8 cellular contexts compared by ENCODE assay signal in genomic region chr21:41879190-41879998, GRCh38. TPM values are rescaled to one million over a fixed set of nuclear protein-coding genes. Genes with fewer than 3 reads are reported as not detected.
DNase-seq lines count a peak whose midpoint lies in the region; ATAC-seq and TF ChIP-seq lines count a peak whose summit lies in the region.

PRDM15 (minus strand) TSS chr21:41879344; CDS start chr21:41860363, 18,981 bp downstream.

- no peaks in the 10 kb centered on the region for H3K4me1 ChIP-seq in foreskin keratinocyte
- peaks cover 13 to 14% of the 10 kb centered on the region in 2 experiments for H3K4me1 ChIP-seq in neutrophil (ENCODE audit: control insufficient read depth in 1 of 2, insufficient read depth in 1 of 2, low read depth in 1 of 2, low read length in 1 of 2)

- DNase-seq in DMS79 (lab: John Stamatoyannopoulos, UW) (peak; percentile 44), SK-MEL-5 (ENCODE audit: low read depth, low spot score) (peak; percentile 60), foreskin keratinocyte (peak; percentile 27 to 47), substantia nigra (lab: John Stamatoyannopoulos, UW) (peak in 48 of 49 donors; percentile 31 to 91 (median 75))
- DNase-seq in Jurkat, Clone E6-1 (ENCODE audit: low read depth, low spot score) = peak; percentile 76
- DNase-seq in activated gamma-delta T cell treated with anti-CD3 and anti-CD28 coated beads, Interleukin-2, amount 50 U/mL, for 16 hours (ENCODE audit: low read depth) = peak; percentile 75

- peak within 1 kb of the TSS; percentile 78 for H3K4me3 ChIP-seq in Jurkat, Clone E6-1 (ENCODE audit: low read length)
- peak within 1 kb of the TSS; percentile 52 to 57 for H3K4me3 ChIP-seq in neutrophil (ENCODE audit: low read depth in 1 of 2, low read length in 1 of 2)

- H3K9me3 ChIP-seq in neutrophil = no peaks in the 10 kb centered on the region

- no peaks in the 10 kb centered on the region for H3K36me3 ChIP-seq in neutrophil

- in situ Hi-C loops in SK-MEL-5 (cut with HindIII; ENCODE audit: low pct_unique_long_range_greater_than_20kb, low sequenced_read_pairs) = no loop called here

- H3K27ac ChIP-seq in foreskin keratinocyte (peak within 1 kb of the TSS; percentile 80), neutrophil (no peak within 1 kb of the TSS), substantia nigra (ENCODE audit: low read depth, low read length, poor library complexity, severe bottlenecking) (peak within 1 kb of the TSS; percentile 73)

- no peaks in the 10 kb centered on the region for H3K27me3 ChIP-seq in foreskin keratinocyte
- H3K27me3 ChIP-seq in neutrophil = peaks cover 20% of the 10 kb centered on the region

- ATAC-seq in GM21576 (IDR thresholded peaks at IDR 0.05; ENCODE audit: unreplicated experiment) (peak; percentile 50), foreskin keratinocyte (peak; percentile 70)

- TF ChIP-seq CTCF in foreskin keratinocyte (conservative IDR thresholded peaks at IDR 0.05) (no peak), neutrophil (IDR thresholded peaks at IDR 0.05) (no peak)

RNA-seq across cellular contexts. Expression of gene PRDM15, which starts in this region (rescaled TPM):
- polyA plus RNA-seq in Jurkat, Clone E6-1 (2012; ENCODE audit: insufficient read depth, insufficient read length) = 6.4 TPM
- total RNA-seq in SK-MEL-5 (2014; rRNA removed; shearing (Covaris generic)) = 3.6 and 4.2 TPM in 2 replicates
- 4.1 and 4.2 TPM in 2 replicates for polyA plus RNA-seq in SK-MEL-5 (2015; cell fraction: cytosol; rRNA removed)
- polyA plus RNA-seq in SK-MEL-5 (2015; cell fraction: nucleus; rRNA removed) = 25.8 and 30.6 TPM in 2 replicates
- 5.3 and 5.7 TPM in 2 replicates for total RNA-seq in foreskin keratinocyte
- polyA plus RNA-seq in foreskin keratinocyte = 1.4 TPM in 2 replicates
